ENCODE assay signal across 8 cellular contexts in the genomic region with DNA sequence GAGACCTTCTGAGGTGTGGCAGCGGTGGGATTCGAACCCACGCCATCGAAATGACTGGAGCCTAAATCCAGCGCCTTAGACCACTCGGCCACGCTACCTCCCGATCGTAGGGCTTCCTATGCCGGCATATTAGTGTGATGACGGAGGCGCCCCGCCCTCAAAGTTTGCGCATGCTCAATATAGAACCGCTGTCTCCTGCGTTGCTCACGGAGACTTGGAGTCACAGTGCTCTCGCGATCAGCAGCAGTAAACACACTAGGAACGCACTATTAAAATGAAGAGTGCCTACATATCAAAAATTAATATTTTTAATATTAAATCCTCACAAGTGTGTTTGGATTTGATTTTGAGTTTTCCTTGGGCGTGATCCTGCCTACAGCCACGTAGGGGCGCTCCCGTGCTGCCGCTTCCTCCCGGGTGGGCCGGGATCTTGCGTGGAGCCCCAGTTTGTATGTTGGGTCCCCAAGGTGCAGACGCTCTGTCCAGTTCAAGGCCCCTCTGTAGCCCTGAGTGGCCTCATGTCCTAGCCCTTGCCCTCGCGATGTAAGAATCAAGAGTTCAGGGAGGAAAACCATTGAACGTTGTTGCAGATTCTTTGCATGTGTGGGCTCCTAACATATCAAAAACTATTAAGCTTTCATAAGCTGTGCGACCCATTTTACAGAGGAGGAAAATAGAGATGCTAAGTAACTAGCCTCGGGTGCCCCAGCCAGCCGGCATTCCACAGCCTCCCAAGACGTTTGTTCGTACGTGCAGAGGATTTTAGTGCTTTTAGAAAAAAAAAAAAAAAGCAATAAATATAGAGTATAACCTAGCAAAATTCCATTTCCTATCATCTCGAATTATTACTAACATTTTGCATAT. TPM values are rescaled to one million over a fixed set of nuclear protein-coding genes. Genes with fewer than 3 reads are reported as not detected.
A peak's percentile ranks its signal among the peaks of the same experiment; 100 is the strongest.
DNase-seq lines count a peak whose midpoint lies in the region; ATAC-seq and TF ChIP-seq lines count a peak whose summit lies in the region.

No MANE protein-coding gene starts in this region.

- H3K27ac ChIP-seq in upper lobe of right lung: peak overlapping the region; percentile 71

- H3K36me3 ChIP-seq in upper lobe of right lung: no peaks in the 10 kb centered on the region

- intact Hi-C loops in left ventricle myocardium superior (cut with micrococcal nuclease) (loop anchor here (5.0 kb wide), 1 partner anchor 101 kb away; a partner anchor contains a TSS), upper lobe of right lung (cut with DNase I) (loop anchor here (5.0 kb wide), 1 partner anchor 101 kb away; a partner anchor contains a TSS)

- peak overlapping the region; percentile 87 for H3K4me3 Mint-ChIP-seq in T-helper 17 cell
- H3K4me3 Mint-ChIP-seq in progenitor cell of endocrine pancreas (ENCODE audit: low read depth): peak overlapping the region; percentile 85

- ATAC-seq in T-helper 17 cell (peak; percentile 6), left ventricle myocardium superior (peak; percentile 46), upper lobe of right lung (peak; percentile 43)

- peaks cover 35% of the 10 kb centered on the region for H3K4me1 Mint-ChIP-seq in T-helper 17 cell
- peaks cover 5% of the 10 kb centered on the region for H3K4me1 Mint-ChIP-seq in progenitor cell of endocrine pancreas (ENCODE audit: low read depth)

- no peaks in the 10 kb centered on the region for H3K9me3 ChIP-seq in T-helper 17 cell (ENCODE audit: control insufficient read depth, low read length, poor library complexity, severe bottlenecking)
- no peaks in the 10 kb centered on the region for H3K9me3 ChIP-seq in upper lobe of right lung

- H3K4me3 ChIP-seq in upper lobe of right lung: peak overlapping the region; percentile 59

- H3K27me3 Mint-ChIP-seq in T-helper 17 cell (no peaks in the 10 kb centered on the region), progenitor cell of endocrine pancreas (peaks cover 9% of the 10 kb centered on the region)

- H3K4me1 ChIP-seq in upper lobe of right lung: peaks cover 30% of the 10 kb centered on the region

- TF ChIP-seq CTCF in progenitor cell of endocrine pancreas (IDR thresholded peaks at IDR 0.05; ENCODE audit: unreplicated experiment): peak; percentile 87
- TF ChIP-seq CTCF in upper lobe of right lung (IDR thresholded peaks at IDR 0.05): peak; percentile 93

- H3K36me3 Mint-ChIP-seq in T-helper 17 cell (ENCODE audit: low read depth) (peaks cover 4% of the 10 kb centered on the region), progenitor cell of endocrine pancreas (ENCODE audit: insufficient read depth) (peaks cover 2% of the 10 kb centered on the region)

- no peaks in the 10 kb centered on the region for H3K27me3 ChIP-seq in upper lobe of right lung

- DNase-seq in COR-L47 (lab: John Stamatoyannopoulos, UW) (peak; percentile 84), HCEC 1CT (peak; percentile 74), NCI-H1694 treated with DMSO at 0.1 percent for 48 hours (lab: John Stamatoyannopoulos, UW) (peak; percentile 86), T-helper 17 cell (peak; percentile 70 to 89 (median 84)), amygdala (lab: John Stamatoyannopoulos, UW) (peak; percentile 42 to 95 (median 84)), left ventricle myocardium superior (peak; percentile 91), progenitor cell of endocrine pancreas (ENCODE audit: low spot score, unreplicated experiment) (peak; percentile 95), upper lobe of right lung (peak; percentile 92)

- peak overlapping the region; percentile 97 for H3K27ac Mint-ChIP-seq in T-helper 17 cell
- H3K27ac Mint-ChIP-seq in progenitor cell of endocrine pancreas: peak overlapping the region; percentile 100

- no peaks in the 10 kb centered on the region for H3K9me3 Mint-ChIP-seq in progenitor cell of endocrine pancreas (ENCODE audit: low read depth)

RNA-seq across cellular contexts. Expression of a gene that starts 10.2 kb away (rescaled TPM):
- total RNA-seq in T-helper 17 cell: 10 to 100 TPM; 14.4 to 14.7 TPM
- total RNA-seq in left ventricle myocardium superior: 29.9 TPM
- 15.4 TPM in 2 replicates for total RNA-seq in progenitor cell of endocrine pancreas
- total RNA-seq in upper lobe of right lung: 34.9 TPM

RNA-seq across cellular contexts. Expression of a gene that starts 33.6 kb away (rescaled TPM):
- total RNA-seq in T-helper 17 cell (1 to 10 TPM; 1.5 to 2.3 TPM), left ventricle myocardium superior (not detected), progenitor cell of endocrine pancreas (not detected in 2 replicates), upper lobe of right lung (0.14 TPM)

Comparison
In these comparisons a context has a peak if more than half of its experiments do, and no peak if none do; other contexts are left out.
1. Peak in every context shown above with its lines: DNase-seq, ATAC-seq, H3K4me3 ChIP-seq and H3K27ac ChIP-seq.